Comparison of ENCODE assay signal across 11 cellular contexts in genomic region chr1:201460783-201461182, GRCh38. TPM values are rescaled to one million over a fixed set of nuclear protein-coding genes. Genes with fewer than 3 reads are reported as not detected.
DNase-seq lines count a peak whose midpoint lies in the region; ATAC-seq, FAIRE-seq and TF ChIP-seq lines count a peak whose summit lies in the region.
"Had no signal": no experiment of that assay in that cellular context is flagged by ENCODE, and none has a peak within 500 bp of the region (broad histone marks: within the 10 kb centered on the region; RNA-seq: fewer than 3 reads in every experiment).

No MANE protein-coding gene starts in this region.

- 47 to 50% methylated on average over 4 of the region's 4 CpGs for WGBS in GM23248 (ENCODE audit: low coverage in 1 of 2, low lambda C conversion rate in 2 of 2, missing lambda C conversion rate in 2 of 2), 2 experiments

- H3K9me3 ChIP-seq in GM23248 (ENCODE audit: low read depth) (no peaks in the 10 kb centered on the region), astrocyte (ENCODE audit: insufficient read depth, low read depth, low read length) (no peaks in the 10 kb centered on the region), left lung (no peaks in the 10 kb centered on the region), stomach smooth muscle (ENCODE audit: control insufficient read depth in 2 of 2, low read length in 2 of 2) (no peaks in the 10 kb centered on the region)

- peaks cover 52% of the 10 kb centered on the region for H3K4me1 ChIP-seq in GM23248 (ENCODE audit: insufficient read depth)
- peaks cover 64% of the 10 kb centered on the region for H3K4me1 ChIP-seq in astrocyte (ENCODE audit: insufficient read depth, low read length)
- H3K4me1 ChIP-seq in left lung: peaks cover 36 to 47% of the 10 kb centered on the region in 2 donors
- H3K4me1 ChIP-seq in stomach smooth muscle (ENCODE audit: control insufficient read depth, insufficient read depth, low read length): peaks cover 41% of the 10 kb centered on the region

- H3K4me3 Mint-ChIP-seq in astrocyte (ENCODE audit: unreplicated experiment) (peak overlapping the region; percentile 18), endothelial cell (ENCODE audit: unreplicated experiment) (no peak overlapping the region)
- H3K4me3 Mint-ChIP-seq: activated CD4-positive, alpha-beta T cell treated with anti-CD3 and anti-CD28 coated beads for 36 hours; CD4-positive, alpha-beta memory T cell; central memory CD8-positive, alpha-beta T cell had no signal

- H3F3A ChIP-seq in GM23248 (ENCODE audit: insufficient read depth): peaks cover 62% of the 10 kb centered on the region

- H3K36me3 ChIP-seq in GM23248 (ENCODE audit: low read depth) (peaks cover 20% of the 10 kb centered on the region; the same call in 1 of the 2 replicates), astrocyte (ENCODE audit: insufficient read depth, low read length) (peaks cover 13% of the 10 kb centered on the region), left lung (peaks cover 0 to 16% of the 10 kb centered on the region in 2 donors), stomach smooth muscle (ENCODE audit: control insufficient read depth in 2 of 2, insufficient read depth in 2 of 2, low read length in 2 of 2) (peaks cover 14 to 19% of the 10 kb centered on the region in 2 donors)

- TF ChIP-seq CTCF in astrocyte (IDR thresholded peaks at IDR 0.05; ENCODE audit: insufficient read depth, low read depth, low read length) (no peak), left lung (IDR thresholded peaks at IDR 0.05) (no peak), endothelial cell (IDR thresholded peaks at IDR 0.05; ENCODE audit: unreplicated experiment) (no peak)

- H3K27ac ChIP-seq in GM23248 (peak overlapping the region; percentile 98), astrocyte (ENCODE audit: low read depth, low read length) (peak overlapping the region; percentile 99), left lung (peak overlapping the region; percentile 51 to 92), stomach smooth muscle (ENCODE audit: low read length) (peak overlapping the region; percentile 67)

- no peaks in the 10 kb centered on the region for H3K9me2 ChIP-seq in GM23248 (ENCODE audit: insufficient read depth)

- H3K27me3 ChIP-seq in GM23248 (replicated peaks; ENCODE audit: insufficient read depth): no peaks in the 10 kb centered on the region
- H3K27me3 ChIP-seq in astrocyte (ENCODE audit: insufficient read depth, low read length): no peaks in the 10 kb centered on the region
- no peaks in the 10 kb centered on the region for H3K27me3 ChIP-seq in left lung
- no peaks in the 10 kb centered on the region for H3K27me3 ChIP-seq in stomach smooth muscle (ENCODE audit: control insufficient read depth in 1 of 2, insufficient read depth in 2 of 2, low read length in 2 of 2)

- peaks cover 23% of the 10 kb centered on the region for H3K79me2 ChIP-seq in GM23248 (ENCODE audit: insufficient read depth)
- peaks cover 17% of the 10 kb centered on the region for H3K79me2 ChIP-seq in astrocyte (ENCODE audit: insufficient read depth, low read length)

- H3K4me3 ChIP-seq in GM23248: no peak overlapping the region
- H3K4me3 ChIP-seq in astrocyte (ENCODE audit: insufficient read depth, low read depth, low read length): no peak overlapping the region
- no peak overlapping the region for H3K4me3 ChIP-seq in left lung
- no peak overlapping the region for H3K4me3 ChIP-seq in stomach smooth muscle (ENCODE audit: low read length in 2 of 2)

- H3K9me3 Mint-ChIP-seq in astrocyte (ENCODE audit: unreplicated experiment): no peaks in the 10 kb centered on the region
- H3K9me3 Mint-ChIP-seq in endothelial cell (ENCODE audit: unreplicated experiment): no peaks in the 10 kb centered on the region
- H3K9me3 Mint-ChIP-seq: CD4-positive, alpha-beta memory T cell; central memory CD8-positive, alpha-beta T cell had no signal

- in situ Hi-C loops in GM23248 (cut with MboI): no loop called here

- H3K4me2 ChIP-seq in GM23248 (ENCODE audit: unreplicated experiment) (peak overlapping the region; percentile 30), astrocyte (ENCODE audit: low read length) (peak overlapping the region; percentile 80)

- peaks cover 3% of the 10 kb centered on the region for H3K36me3 Mint-ChIP-seq in astrocyte (ENCODE audit: low read depth, unreplicated experiment)
- H3K36me3 Mint-ChIP-seq in endothelial cell (ENCODE audit: low read depth, unreplicated experiment): peaks cover 11% of the 10 kb centered on the region
- H3K36me3 Mint-ChIP-seq: CD4-positive, alpha-beta memory T cell had no signal

- peak overlapping the region; percentile 87; the same call in 1 of the 2 replicates for H3K9ac ChIP-seq in GM23248
- H3K9ac ChIP-seq in astrocyte (ENCODE audit: low read length): peak overlapping the region; percentile 42
- H3K9ac ChIP-seq in stomach smooth muscle (ENCODE audit: low read length in 2 of 2): no peak overlapping the region

- H4K20me1 ChIP-seq in GM23248 (ENCODE audit: insufficient read depth): no peaks in the 10 kb centered on the region
- peaks cover 9% of the 10 kb centered on the region for H4K20me1 ChIP-seq in astrocyte (ENCODE audit: insufficient read depth, low read length)

- FAIRE-seq in astrocyte (lab: Jason Lieb, UNC): no peak

- intact Hi-C loops in left lung (cut with DNase I): no loop called here

- H3K27me3 Mint-ChIP-seq in astrocyte (ENCODE audit: low read depth, unreplicated experiment) (no peaks in the 10 kb centered on the region), endothelial cell (ENCODE audit: unreplicated experiment) (peaks cover 6% of the 10 kb centered on the region)
- H3K27me3 Mint-ChIP-seq: CD4-positive, alpha-beta memory T cell had no signal

- H3K27ac Mint-ChIP-seq in astrocyte (ENCODE audit: unreplicated experiment) (peak overlapping the region; percentile 97), endothelial cell (ENCODE audit: unreplicated experiment) (no peak overlapping the region)
- H3K27ac Mint-ChIP-seq: activated CD4-positive, alpha-beta T cell treated with anti-CD3 and anti-CD28 coated beads for 36 hours had no signal

- H2AFZ ChIP-seq in GM23248 (no peak overlapping the region), astrocyte (ENCODE audit: low read depth, low read length) (no peak overlapping the region)

- H3K4me1 Mint-ChIP-seq in astrocyte (ENCODE audit: low read depth, unreplicated experiment) (peaks cover 69% of the 10 kb centered on the region), endothelial cell (ENCODE audit: unreplicated experiment) (peaks cover 16% of the 10 kb centered on the region)
- H3K4me1 Mint-ChIP-seq: activated CD4-positive, alpha-beta T cell treated with anti-CD3 and anti-CD28 coated beads for 36 hours; CD4-positive, alpha-beta memory T cell; central memory CD8-positive, alpha-beta T cell had no signal

- ATAC-seq in left lung: no peak
- ATAC-seq in activated CD4-positive, CD25-positive, alpha-beta regulatory T cell treated with anti-CD3 and anti-CD28 coated beads, Interleukin-2, amount 50 U/mL, for 24 hours: no peak
- no peak for ATAC-seq in HG02884 (IDR thresholded peaks at IDR 0.05; ENCODE audit: unreplicated experiment)
- ATAC-seq in GM21367 (IDR thresholded peaks at IDR 0.05; ENCODE audit: unreplicated experiment): no peak
- ATAC-seq: activated CD4-positive, alpha-beta T cell treated with anti-CD3 and anti-CD28 coated beads for 36 hours had no signal

- DNase-seq in GM23248 (no peak), astrocyte (ENCODE audit: low read depth) (no peak), left lung (no peak), endothelial cell (ENCODE audit: low spot score) (no peak)
- DNase-seq: activated CD4-positive, alpha-beta T cell treated with anti-CD3 and anti-CD28 coated beads for 36 hours; CD4-positive, alpha-beta memory T cell had no signal

RNA-seq across cellular contexts. Expression of gene PHLDA3, which starts 8.2 kb away (rescaled TPM):
- 148 and 162 TPM in 2 replicates for total RNA-seq in GM23248 (2014; rRNA removed; shearing (Covaris generic))
- 112 and 117 TPM in 2 replicates for polyA plus RNA-seq in GM23248 (2016; fragmentation: Nextera tagmentation; extraction: Ambion mirVana)
- total RNA-seq in astrocyte (150 and 152 TPM in 2 replicates), left lung (10 to 100 TPM; 46.8 to 82.7 TPM), endothelial cell (ENCODE audit: unreplicated experiment) (25.0 TPM)

RNA-seq across cellular contexts. Expression of gene TNNI1, which starts 39.3 kb away (rescaled TPM):
- total RNA-seq in GM23248 (2014; rRNA removed; shearing (Covaris generic)): not detected in 2 replicates
- polyA plus RNA-seq in GM23248 (2016; fragmentation: Nextera tagmentation; extraction: Ambion mirVana): 0.20 and 2.0 TPM in 2 replicates
- total RNA-seq in astrocyte: 3.0 and 3.2 TPM in 2 replicates
- total RNA-seq in left lung: under 1 TPM in 1 of 2 donors, not detected in 1; 0.38 TPM
- not detected for total RNA-seq in endothelial cell (ENCODE audit: unreplicated experiment)
- total RNA-seq: activated CD4-positive, alpha-beta T cell treated with anti-CD3 and anti-CD28 coated beads for 36 hours; CD4-positive, alpha-beta memory T cell had no signal
- polyA plus RNA-seq: CD4-positive, alpha-beta memory T cell had no signal

RNA-seq across cellular contexts. Expression of gene CSRP1, which starts 46.1 kb away (rescaled TPM):
- 1,160 and 1,256 TPM in 2 replicates for total RNA-seq in GM23248 (2014; rRNA removed; shearing (Covaris generic))
- 510 and 529 TPM in 2 replicates for polyA plus RNA-seq in GM23248 (2016; fragmentation: Nextera tagmentation; extraction: Ambion mirVana)
- total RNA-seq in astrocyte: 289 and 317 TPM in 2 replicates
- total RNA-seq in left lung: 100 to 1,000 TPM; 216 to 235 TPM
- 111 TPM for total RNA-seq in endothelial cell (ENCODE audit: unreplicated experiment)

Comparison
In these comparisons a context has a peak if more than half of its experiments do, and no peak if none do; other contexts are left out.
1. H3K9ac ChIP-seq: peak in GM23248 (single experiment) and astrocyte (single experiment); none in stomach smooth muscle (0 of 2).
2. Peak in every context shown above with its lines, with median percentiles within 50 percentile points of each other: H3K27ac ChIP-seq.